In the genomic region with DNA sequence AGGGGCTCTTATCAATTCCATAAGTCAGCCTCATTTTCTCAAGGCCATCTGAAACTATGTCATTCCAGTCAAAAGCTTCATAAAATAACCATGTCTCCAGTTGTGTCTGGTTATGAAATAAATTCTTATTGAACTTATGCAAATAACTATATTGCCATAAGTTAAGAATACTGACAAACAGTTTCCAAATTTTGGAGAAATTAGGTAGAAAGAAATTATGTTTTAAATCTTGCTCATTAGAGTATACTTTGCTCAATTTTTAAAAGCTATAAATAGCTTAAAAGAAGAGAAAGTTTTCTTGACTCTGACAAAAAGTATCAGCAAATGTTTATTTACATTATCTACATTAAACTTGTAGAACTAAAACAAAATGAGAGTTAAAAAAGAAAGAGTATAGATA, we compare ENCODE assay signal across 1 cellular context.
TF ChIP-seq lines count a peak whose summit lies in the region.

No MANE protein-coding gene starts in this region.

TF ChIP-seq in K562, 482 proteins besides CTCF, POLR2A, EP300 and RAD21 (continued from another document):
- TF ChIP-seq MAZ (CRISPR knock-in tag; conservative IDR thresholded peaks at IDR 0.05 in 1 of 2, IDR thresholded peaks at IDR 0.05 in 1 of 2) (no peak), TRIM24 (IDR thresholded peaks at IDR 0.05) (peak in 1 of 2 experiments; percentile 13; a peak in 1 of 4 replicates)
